In the genomic region with DNA sequence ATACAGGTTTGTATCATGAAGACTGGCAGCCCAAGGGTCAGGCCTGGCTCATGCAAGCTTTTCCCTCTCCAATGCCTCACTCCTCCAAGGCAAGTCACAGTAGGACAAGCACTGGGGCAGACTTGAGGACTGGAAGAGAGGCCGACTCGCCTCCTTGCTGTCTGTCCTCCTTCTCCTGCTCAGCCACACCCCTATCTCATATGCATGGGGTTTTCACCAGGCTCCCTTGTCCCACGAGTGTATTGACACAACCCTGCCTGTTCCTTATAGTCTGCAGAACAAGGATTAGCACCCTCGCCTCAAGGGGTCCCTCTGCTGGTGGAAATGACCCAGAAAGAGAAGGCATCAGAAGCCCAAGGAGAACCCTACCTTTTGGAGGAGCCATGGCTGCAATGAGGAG, we compare ENCODE assay signal across 9 cellular contexts.
DNase-seq lines count a peak whose midpoint lies in the region; ATAC-seq and TF ChIP-seq lines count a peak whose summit lies in the region.
"Had no signal": no experiment of that assay in that cellular context is flagged by ENCODE, and none has a peak within 500 bp of the region (broad histone marks: within the 10 kb centered on the region; RNA-seq: fewer than 3 reads in every experiment).

No MANE protein-coding gene starts in this region.

- TF ChIP-seq POLR2A in esophagus squamous epithelium (IDR thresholded peaks at IDR 0.05), result no peak
- TF ChIP-seq POLR2A in gastroesophageal sphincter (IDR thresholded peaks at IDR 0.05), result no peak

- H3K27me3 ChIP-seq in esophagus squamous epithelium (no peaks in the 10 kb centered on the region), gastroesophageal sphincter (no peaks in the 10 kb centered on the region)

- H3K27ac Mint-ChIP-seq in activated naive CD4-positive, alpha-beta T cell treated with anti-CD3 and anti-CD28 coated beads, Interleukin-2, amount 10 ng/mL, durations not matched to agents 7 days and 5 days, result no peak overlapping the region
- H3K27ac Mint-ChIP-seq in chondrocyte (ENCODE audit: unreplicated experiment), result peak overlapping the region; percentile 83

- H3K4me1 ChIP-seq in esophagus squamous epithelium, result no peaks in the 10 kb centered on the region
- H3K4me1 ChIP-seq in gastroesophageal sphincter, result peaks cover 0 to 9% (median 0%) of the 10 kb centered on the region in 3 donors

- H3K4me3 Mint-ChIP-seq in activated naive CD4-positive, alpha-beta T cell treated with anti-CD3 and anti-CD28 coated beads, Interleukin-2, amount 10 ng/mL, durations not matched to agents 7 days and 5 days, result no peak overlapping the region
- no peak overlapping the region for H3K4me3 Mint-ChIP-seq in chondrocyte (ENCODE audit: unreplicated experiment)

- H3K36me3 ChIP-seq in esophagus squamous epithelium (no peaks in the 10 kb centered on the region), gastroesophageal sphincter (no peaks in the 10 kb centered on the region)

- peak; percentile 24 for DNase-seq in activated naive CD4-positive, alpha-beta T cell treated with anti-CD3 and anti-CD28 coated beads, Interleukin-2, amount 10 ng/mL, durations not matched to agents 7 days and 5 days
- DNase-seq in activated naive CD4-positive, alpha-beta T cell treated with anti-CD3 and anti-CD28 coated beads, Interleukin-2, amount 50 U/mL, for 16 hours, result no peak
- DNase-seq in NCI-H146 treated with DMSO at 0.1 percent for 48 hours (lab: John Stamatoyannopoulos, UW; ENCODE audit: unreplicated experiment) (peak; percentile 13), chondrocyte (ENCODE audit: low spot score) (no peak), esophagus squamous epithelium (lab: John Stamatoyannopoulos, UW) (no peak)
- DNase-seq in stimulated activated CD8-positive, alpha-beta memory T cell treated with anti-CD3 and anti-CD28 coated beads, Interleukin-4, amount 100 ng/mL, for 48 hours, result peak; percentile 47

- peaks cover 0 to 18% (median 0%) of the 10 kb centered on the region in 3 donors for H3K9me3 ChIP-seq in esophagus squamous epithelium
- H3K9me3 ChIP-seq in gastroesophageal sphincter, result peaks cover 0 to 10% (median 0%) of the 10 kb centered on the region in 3 donors

- H3K27ac ChIP-seq in esophagus squamous epithelium (no peak overlapping the region), gastroesophageal sphincter (no peak overlapping the region)
- H3K27ac ChIP-seq: epithelial cell of prostate had no signal

- no peaks in the 10 kb centered on the region for H3K4me1 Mint-ChIP-seq in activated naive CD4-positive, alpha-beta T cell treated with anti-CD3 and anti-CD28 coated beads, Interleukin-2, amount 10 ng/mL, durations not matched to agents 7 days and 5 days
- peaks cover 21% of the 10 kb centered on the region for H3K4me1 Mint-ChIP-seq in chondrocyte (ENCODE audit: low read depth)

- H3K4me3 ChIP-seq in esophagus squamous epithelium (no peak overlapping the region), gastroesophageal sphincter (no peak overlapping the region)

- H3K36me3 Mint-ChIP-seq in activated naive CD4-positive, alpha-beta T cell treated with anti-CD3 and anti-CD28 coated beads, Interleukin-2, amount 10 ng/mL, durations not matched to agents 7 days and 5 days, result no peaks in the 10 kb centered on the region
- no peaks in the 10 kb centered on the region for H3K36me3 Mint-ChIP-seq in chondrocyte (ENCODE audit: low read depth)

- intact Hi-C loops in esophagus squamous epithelium (cut with DNase I), result no loop called here

- H3K9me3 Mint-ChIP-seq in activated naive CD4-positive, alpha-beta T cell treated with anti-CD3 and anti-CD28 coated beads, Interleukin-2, amount 10 ng/mL, durations not matched to agents 7 days and 5 days, result peaks cover 7% of the 10 kb centered on the region
- peaks cover 11% of the 10 kb centered on the region for H3K9me3 Mint-ChIP-seq in chondrocyte (ENCODE audit: low read depth)

- TF ChIP-seq EP300 in gastroesophageal sphincter (IDR thresholded peaks at IDR 0.05), result no peak

- H3K27me3 Mint-ChIP-seq in activated naive CD4-positive, alpha-beta T cell treated with anti-CD3 and anti-CD28 coated beads, Interleukin-2, amount 10 ng/mL, durations not matched to agents 7 days and 5 days, result no peaks in the 10 kb centered on the region
- H3K27me3 Mint-ChIP-seq in chondrocyte (ENCODE audit: low read depth), result no peaks in the 10 kb centered on the region

- TF ChIP-seq CTCF in chondrocyte (IDR thresholded peaks at IDR 0.05), result peak; percentile 62
- no peak for TF ChIP-seq CTCF in esophagus squamous epithelium (IDR thresholded peaks at IDR 0.05)
- TF ChIP-seq CTCF in gastroesophageal sphincter (IDR thresholded peaks at IDR 0.05), result peak in 1 of 4 experiments; percentile 16

- CTCF ChIA-PET in activated naive CD4-positive, alpha-beta T cell treated with anti-CD3 and anti-CD28 coated beads, Interleukin-2, amount 10 ng/mL, durations not matched to agents 7 days and 5 days (lab: Charles Lee), result no interaction called here

- ATAC-seq in gastroesophageal sphincter (no peak), GM19455 (IDR thresholded peaks at IDR 0.05; ENCODE audit: unreplicated experiment) (no peak)

- 50% methylated on average over 2 of the region's 4 CpGs; no CpG with 5 or more reads in 1 of the 2 donors for WGBS in esophagus squamous epithelium, 2 donors
- 50% methylated on average over 1 of the region's 4 CpGs; no CpG with 5 or more reads in 1 of the 2 donors for WGBS in gastroesophageal sphincter (ENCODE audit: low coverage in 1 of 2), 2 donors

Comparison
In these comparisons a context has a peak if more than half of its experiments do, and no peak if none do; other contexts are left out.
1. DNase-seq: peak in activated naive CD4-positive, alpha-beta T cell treated with anti-CD3 and anti-CD28 coated beads, Interleukin-2, amount 10 ng/mL, durations not matched to agents 7 days and 5 days (single experiment), NCI-H146 treated with DMSO at 0.1 percent for 48 hours (single experiment) and stimulated activated CD8-positive, alpha-beta memory T cell treated with anti-CD3 and anti-CD28 coated beads, Interleukin-4, amount 100 ng/mL, for 48 hours (single experiment); none in activated naive CD4-positive, alpha-beta T cell treated with anti-CD3 and anti-CD28 coated beads, Interleukin-2, amount 50 U/mL, for 16 hours (single experiment), chondrocyte (single experiment) and esophagus squamous epithelium (single experiment).